32 cellular contexts compared by ENCODE assay signal in genomic region chr6:105278813-105279212, GRCh38.
"Had no signal": no experiment of that assay in that cellular context is flagged by ENCODE, and none has a peak within 500 bp of the region (broad histone marks: within the 10 kb centered on the region; RNA-seq: fewer than 3 reads in every experiment).

No MANE protein-coding gene starts in this region.

- DNase-seq: activated B cell treated with CpG ODN at 0.5 μM for 24 hours; activated CD4-positive, alpha-beta memory T cell treated with anti-CD3 and anti-CD28 coated beads for 36 hours; activated CD4-positive, alpha-beta T cell treated with anti-CD3 and anti-CD28 coated beads for 4 hours; activated CD4-positive, alpha-beta T cell treated with anti-CD3 and anti-CD28 coated beads, Interleukin-2, amount 10 ng/mL, durations not matched to agents 24 days and 14 days; activated CD4-positive, alpha-beta T cell treated with anti-CD3 and anti-CD28 coated beads, Interleukin-2, amount 50 U/mL, for 1 hour; activated CD4-positive, alpha-beta T cell treated with anti-CD3 and anti-CD28 coated beads, Interleukin-2, amount 50 U/mL, for 4 hours; activated CD4-positive, CD25-positive, alpha-beta regulatory T cell treated with anti-CD3 and anti-CD28 coated beads, Interleukin-2, amount 50 U/mL, for 72 hours; activated CD8-positive, alpha-beta memory T cell treated with anti-CD3 and anti-CD28 coated beads, Interleukin-2, amount 50 U/mL, for 4 hours; activated CD8-positive, alpha-beta T cell treated with anti-CD3 and anti-CD28 coated beads for 36 hours; activated effector memory CD4-positive, alpha-beta T cell treated with anti-CD3 and anti-CD28 coated beads, Interleukin-2, amount 50 U/mL, for 16 hours; activated gamma-delta T cell treated with Interleukin-2 at 50 U/mL for 16 hours; activated naive CD4-positive, alpha-beta T cell; activated naive CD4-positive, alpha-beta T cell treated with anti-CD3 and anti-CD28 coated beads for 36 hours; activated naive CD4-positive, alpha-beta T cell treated with anti-CD3 and anti-CD28 coated beads, Interleukin-2, amount 50 U/mL, for 16 hours; activated naive CD8-positive, alpha-beta T cell treated with anti-CD3 and anti-CD28 coated beads for 36 hours; activated T-cell treated with anti-CD3 and anti-CD28 coated beads for 4 hours; activated T-cell treated with anti-CD3 and anti-CD28 coated beads, Interleukin-2, amount 50 U/mL, for 1 hour; activated T-cell treated with anti-CD3 and anti-CD28 coated beads, Interleukin-2, amount 50 U/mL, for 4 hours; activated T-cell treated with anti-CD3 and anti-CD28 coated beads, Interleukin-2, amount 50 U/mL, for 72 hours; adrenal gland; amniotic stem cell; aorta; body of pancreas; brain microvascular endothelial cell; central memory CD4-positive, alpha-beta T cell; T-helper 1 cell; T-helper 2 cell; T-helper 9 cell had no signal

- H3K27ac ChIP-seq: adrenal gland, body of pancreas, brain microvascular endothelial cell, breast epithelium, VCaP had no signal

- H3K9me3 ChIP-seq: adrenal gland, body of pancreas, breast epithelium had no signal

- H3K4me1 ChIP-seq: adrenal gland, body of pancreas, breast epithelium had no signal

- H3K27me3 ChIP-seq: adrenal gland, body of pancreas, brain microvascular endothelial cell, breast epithelium had no signal

- H3K4me3 ChIP-seq: adrenal gland, body of pancreas, breast epithelium had no signal

- ATAC-seq: activated CD8-positive, alpha-beta T cell treated with anti-CD3 and anti-CD28 coated beads for 36 hours; activated naive CD4-positive, alpha-beta T cell treated with anti-CD3 and anti-CD28 coated beads, Interleukin-2, amount 50 U/mL, for 72 hours; activated T-cell treated with anti-CD3 and anti-CD28 coated beads, Interleukin-2, amount 50 U/mL, for 4 hours; activated T-cell treated with anti-CD3 and anti-CD28 coated beads, Interleukin-2, amount 50 U/mL, for 72 hours; activated T-helper 17 cell treated with anti-CD3 and anti-CD28 coated beads, Interleukin-2, amount 50 U/mL, for 72 hours; body of pancreas had no signal

- H3K36me3 ChIP-seq: breast epithelium had no signal
